29 cellular contexts compared by ENCODE assay signal in the genomic region with DNA sequence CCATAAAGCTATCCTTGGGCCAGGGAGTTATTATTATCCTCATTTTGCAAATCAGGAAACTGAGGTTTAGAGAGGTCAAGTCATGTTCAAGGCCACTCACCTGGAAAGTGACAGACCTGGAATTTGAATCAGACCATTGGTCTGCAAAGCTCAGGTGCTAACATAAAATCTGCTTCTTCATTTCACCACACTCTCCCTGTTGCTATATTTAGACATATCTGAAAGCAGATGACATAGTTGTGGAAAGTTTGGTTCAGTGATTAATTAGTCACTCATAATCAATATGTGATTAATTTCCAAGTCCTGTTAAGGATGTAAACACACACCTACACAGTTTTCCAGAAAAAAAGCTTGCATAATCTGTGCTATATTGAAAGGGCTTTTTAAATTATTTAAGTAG. TPM values are rescaled to one million over a fixed set of nuclear protein-coding genes. Genes with fewer than 3 reads are reported as not detected.
DNase-seq lines count a peak whose midpoint lies in the region; ATAC-seq and TF ChIP-seq lines count a peak whose summit lies in the region.
"Had no signal": no experiment of that assay in that cellular context is flagged by ENCODE, and none has a peak within 500 bp of the region (broad histone marks: within the 10 kb centered on the region; RNA-seq: fewer than 3 reads in every experiment).

No MANE protein-coding gene starts in this region.

- no peak overlapping the region for H3K27ac ChIP-seq in gastrocnemius medialis
- H3K27ac ChIP-seq in CD4-positive, alpha-beta T cell (ENCODE audit: low read depth, low read length) = no peak overlapping the region
- H3K27ac ChIP-seq: foreskin keratinocyte, hepatocyte, upper lobe of left lung had no signal

- TF ChIP-seq POLR2A in gastrocnemius medialis (IDR thresholded peaks at IDR 0.05) = no peak

- peak; percentile 44 for DNase-seq in kidney tubule cell (ENCODE audit: low spot score)
- no peak for DNase-seq in pons (ENCODE audit: low spot score)
- DNase-seq in gastrocnemius medialis = no peak
- no peak for DNase-seq in CD4-positive, alpha-beta T cell
- DNase-seq: activated naive CD4-positive, alpha-beta T cell treated with anti-CD3 and anti-CD28 coated beads for 36 hours; amniotic stem cell; CD4-positive, alpha-beta memory T cell; DMS153; effector memory CD8-positive, alpha-beta T cell; foreskin keratinocyte; HCEC 1CT; KBM-7; NCI-H1436; NCI-H2107; NCI-H446 treated with DMSO at 0.1 percent for 48 hours; PC-3; SHP77; upper lobe of left lung had no signal

- intact Hi-C loops in gastrocnemius medialis (cut with DNase I; ENCODE audit: low total_unique reads) = no loop called here
- intact Hi-C loops in CD4-positive, alpha-beta T cell (cut with DNase I, micrococcal nuclease) = no loop called here

- H3K4me1 ChIP-seq in gastrocnemius medialis = no peaks in the 10 kb centered on the region
- H3K4me1 ChIP-seq: foreskin keratinocyte, upper lobe of left lung had no signal

- no peaks in the 10 kb centered on the region for H3K36me3 Mint-ChIP-seq in CD4-positive, alpha-beta T cell (ENCODE audit: low read depth)
- H3K36me3 Mint-ChIP-seq: CD4-positive, alpha-beta memory T cell had no signal

- in situ Hi-C loops in gastrocnemius medialis (cut with MboI; ENCODE audit: low sequenced_read_pairs in 4 of 4) = no loop called here

- no peaks in the 10 kb centered on the region for H3K27me3 ChIP-seq in gastrocnemius medialis
- H3K27me3 ChIP-seq in CD4-positive, alpha-beta T cell (ENCODE audit: control insufficient read depth, insufficient read depth, low read length) = no peaks in the 10 kb centered on the region
- H3K27me3 ChIP-seq: foreskin keratinocyte, hepatocyte, upper lobe of left lung had no signal

- CTCF ChIA-PET in CD4-positive, alpha-beta T cell (lab: Charles Lee) = no interaction called here

- H3K9me3 Mint-ChIP-seq in CD4-positive, alpha-beta T cell = no peaks in the 10 kb centered on the region
- H3K9me3 Mint-ChIP-seq: activated naive CD4-positive, alpha-beta T cell treated with anti-CD3 and anti-CD28 coated beads for 36 hours; CD4-positive, alpha-beta memory T cell had no signal

- no peak overlapping the region for H3K27ac Mint-ChIP-seq in CD4-positive, alpha-beta T cell
- H3K27ac Mint-ChIP-seq: activated naive CD4-positive, alpha-beta T cell treated with anti-CD3 and anti-CD28 coated beads for 36 hours; CD4-positive, alpha-beta memory T cell; effector memory CD8-positive, alpha-beta T cell; WTC11 had no signal

- no peak for TF ChIP-seq CTCF in gastrocnemius medialis (IDR thresholded peaks at IDR 0.05 in 4 of 5, conservative IDR thresholded peaks at IDR 0.05 in 1 of 5)
- no peak for TF ChIP-seq CTCF in CD4-positive, alpha-beta T cell (IDR thresholded peaks at IDR 0.05)

- H3K27me3 Mint-ChIP-seq in CD4-positive, alpha-beta T cell = peaks cover 18% of the 10 kb centered on the region

- H3K4me1 Mint-ChIP-seq in CD4-positive, alpha-beta T cell (ENCODE audit: low read depth) = no peaks in the 10 kb centered on the region
- H3K4me1 Mint-ChIP-seq: CD4-positive, alpha-beta memory T cell had no signal

- no peak overlapping the region for H3K4me3 ChIP-seq in gastrocnemius medialis
- H3K4me3 ChIP-seq: hepatocyte, upper lobe of left lung had no signal

- no peak overlapping the region for H3K4me3 Mint-ChIP-seq in CD4-positive, alpha-beta T cell
- H3K4me3 Mint-ChIP-seq: activated naive CD4-positive, alpha-beta T cell treated with anti-CD3 and anti-CD28 coated beads for 36 hours; CD4-positive, alpha-beta memory T cell; effector memory CD8-positive, alpha-beta T cell; WTC11 had no signal

- ATAC-seq in GM19043 (IDR thresholded peaks at IDR 0.05; ENCODE audit: low read depth, unreplicated experiment) (peak; percentile 65), HG02610 (IDR thresholded peaks at IDR 0.05; ENCODE audit: unreplicated experiment) (peak; percentile 49), HG03159 (IDR thresholded peaks at IDR 0.05; ENCODE audit: unreplicated experiment) (peak; percentile 54), gastrocnemius medialis (no peak), HG02970 (IDR thresholded peaks at IDR 0.05; ENCODE audit: low FRiP score, unreplicated experiment) (no peak)
- ATAC-seq in CD4-positive, alpha-beta T cell (ENCODE audit: poor library complexity) = no peak
- ATAC-seq: effector memory CD8-positive, alpha-beta T cell; esophagus mucosa; foreskin keratinocyte; left lobe of liver; WTC11 had no signal

- no peaks in the 10 kb centered on the region for H3K36me3 ChIP-seq in gastrocnemius medialis
- H3K36me3 ChIP-seq: upper lobe of left lung had no signal

- no peaks in the 10 kb centered on the region for H3K9me3 ChIP-seq in gastrocnemius medialis
- H3K9me3 ChIP-seq in CD4-positive, alpha-beta T cell (ENCODE audit: control insufficient read depth, low read length) = no peaks in the 10 kb centered on the region
- H3K9me3 ChIP-seq: upper lobe of left lung had no signal

- POLR2A ChIA-PET in CD4-positive, alpha-beta T cell (lab: Charles Lee) = interaction anchor here (0.6 kb wide), 1 partner anchor 40 kb away, joined by 3 read pairs; no protein-coding TSS in a partner anchor

RNA-seq across cellular contexts. Expression of a gene that starts 57.4 kb away (rescaled TPM):
- total RNA-seq in gastrocnemius medialis = not detected
- total RNA-seq in CD4-positive, alpha-beta T cell = not detected
- total RNA-seq: activated naive CD4-positive, alpha-beta T cell treated with anti-CD3 and anti-CD28 coated beads for 36 hours; CD4-positive, alpha-beta memory T cell; esophagus mucosa; foreskin keratinocyte; left lobe of liver; mesenteric fat pad; PC-3; skeletal muscle tissue; subcutaneous adipose tissue; upper lobe of left lung; WTC11 had no signal

Comparison
In these comparisons a context has a peak if more than half of its experiments do, and no peak if none do; other contexts are left out.
1. ATAC-seq: peak in GM19043 (single experiment), HG02610 (single experiment) and HG03159 (single experiment); none in gastrocnemius medialis (0 of 2), HG02970 (single experiment) and CD4-positive, alpha-beta T cell (single experiment).